Comparison of ENCODE assay signal across 20 cellular contexts in genomic region chr5:92332039-92332438, GRCh38.
DNase-seq lines count a peak whose midpoint lies in the region; ATAC-seq, FAIRE-seq and TF ChIP-seq lines count a peak whose summit lies in the region.
"Had no signal": no experiment of that assay in that cellular context is flagged by ENCODE, and none has a peak within 500 bp of the region (broad histone marks: within the 10 kb centered on the region; RNA-seq: fewer than 3 reads in every experiment).

No MANE protein-coding gene starts in this region.

- TF ChIP-seq CTCF in fibroblast of the aortic adventitia (IDR thresholded peaks at IDR 0.05; ENCODE audit: insufficient read depth, low read length) = no peak

- DNase-seq in AG20443 (ENCODE audit: low spot score) (peak; percentile 16), H54 (ENCODE audit: insufficient read length, low spot score) (no peak), RKO (ENCODE audit: low spot score) (peak; percentile 61), fibroblast of the aortic adventitia (ENCODE audit: low read depth) (peak; percentile 20), RPMI8226 (no peak), nucleus accumbens (lab: John Stamatoyannopoulos, UW) (no peak)
- no peak for DNase-seq in activated CD4-positive, alpha-beta T cell treated with anti-CD3 and anti-CD28 coated beads, Interleukin-2, amount 10 ng/mL, durations not matched to agents 24 days and 14 days
- DNase-seq: activated B cell treated with CpG ODN at 0.5 μM for 24 hours, amygdala, DMS 273 treated with DMSO at 0.1 percent for 48 hours, immature natural killer cell, right lobe of liver, SW 1271, testis had no signal

- no peak overlapping the region for H3K27ac Mint-ChIP-seq in activated CD4-positive, alpha-beta T cell treated with anti-CD3 and anti-CD28 coated beads, Interleukin-2, amount 10 ng/mL, durations not matched to agents 24 days and 14 days
- H3K27ac Mint-ChIP-seq: activated B cell treated with CpG ODN at 0.5 μM for 24 hours; activated T-helper 17 cell treated with anti-CD3 and anti-CD28 coated beads, Interleukin-2, amount 50 U/mL, for 72 hours; GM23338; immature natural killer cell; mesothelial cell of epicardium had no signal

- H3K9me3 Mint-ChIP-seq in activated CD4-positive, alpha-beta T cell treated with anti-CD3 and anti-CD28 coated beads, Interleukin-2, amount 10 ng/mL, durations not matched to agents 24 days and 14 days = no peaks in the 10 kb centered on the region
- H3K9me3 Mint-ChIP-seq: GM23338 had no signal

- no peak overlapping the region for H3K4me3 Mint-ChIP-seq in activated CD4-positive, alpha-beta T cell treated with anti-CD3 and anti-CD28 coated beads, Interleukin-2, amount 10 ng/mL, durations not matched to agents 24 days and 14 days
- H3K4me3 Mint-ChIP-seq: activated B cell treated with CpG ODN at 0.5 μM for 24 hours; activated T-helper 17 cell treated with anti-CD3 and anti-CD28 coated beads, Interleukin-2, amount 50 U/mL, for 72 hours; GM23338; immature natural killer cell; mesothelial cell of epicardium had no signal

- no peak for TF ChIP-seq POLR2A in H54 (IDR thresholded peaks at IDR 0.05; ENCODE audit: low read depth, low read length)

- no peaks in the 10 kb centered on the region for H3K27me3 Mint-ChIP-seq in activated CD4-positive, alpha-beta T cell treated with anti-CD3 and anti-CD28 coated beads, Interleukin-2, amount 10 ng/mL, durations not matched to agents 24 days and 14 days
- H3K27me3 Mint-ChIP-seq: activated B cell treated with CpG ODN at 0.5 μM for 24 hours; activated T-helper 17 cell treated with anti-CD3 and anti-CD28 coated beads, Interleukin-2, amount 50 U/mL, for 72 hours had no signal

- ATAC-seq in HG03196 (IDR thresholded peaks at IDR 0.05; ENCODE audit: unreplicated experiment) = no peak
- ATAC-seq: activated T-helper 17 cell treated with anti-CD3 and anti-CD28 coated beads, Interleukin-2, amount 50 U/mL, for 72 hours; GM23338; right lobe of liver had no signal

- no peaks in the 10 kb centered on the region for H3K36me3 Mint-ChIP-seq in activated CD4-positive, alpha-beta T cell treated with anti-CD3 and anti-CD28 coated beads, Interleukin-2, amount 10 ng/mL, durations not matched to agents 24 days and 14 days (ENCODE audit: low read depth)
- H3K36me3 Mint-ChIP-seq: immature natural killer cell, mesothelial cell of epicardium had no signal

- H3K4me3 ChIP-seq in fibroblast of the aortic adventitia (ENCODE audit: low read depth, low read length) = no peak overlapping the region
- H3K4me3 ChIP-seq: BLaER1 treated with 17β-estradiol and CSF1 and Interleukin-3, amounts not matched to agents 10 nM and 100 nM; GM23338; right lobe of liver; testis had no signal

- peak; percentile 84 for FAIRE-seq in H54 (lab: Jason Lieb, UNC)
- FAIRE-seq: endometrium had no signal

- intact Hi-C loops in activated CD4-positive, alpha-beta T cell treated with anti-CD3 and anti-CD28 coated beads, Interleukin-2, amount 10 ng/mL, durations not matched to agents 24 days and 14 days (cut with micrococcal nuclease) = no loop called here

- H3K4me1 Mint-ChIP-seq in activated CD4-positive, alpha-beta T cell treated with anti-CD3 and anti-CD28 coated beads, Interleukin-2, amount 10 ng/mL, durations not matched to agents 24 days and 14 days = no peaks in the 10 kb centered on the region
- H3K4me1 Mint-ChIP-seq: activated B cell treated with CpG ODN at 0.5 μM for 24 hours; activated T-helper 17 cell treated with anti-CD3 and anti-CD28 coated beads, Interleukin-2, amount 50 U/mL, for 72 hours; GM23338; immature natural killer cell had no signal

Comparison
In these comparisons a context has a peak if more than half of its experiments do, and no peak if none do; other contexts are left out.
1. DNase-seq: peak in AG20443 (single experiment), RKO (single experiment) and fibroblast of the aortic adventitia (single experiment); none in H54 (single experiment), RPMI8226 (single experiment), nucleus accumbens (0 of 56) and activated CD4-positive, alpha-beta T cell treated with anti-CD3 and anti-CD28 coated beads, Interleukin-2, amount 10 ng/mL, durations not matched to agents 24 days and 14 days (single experiment).